Comparison of ENCODE assay signal across 13 cellular contexts in the genomic region with DNA sequence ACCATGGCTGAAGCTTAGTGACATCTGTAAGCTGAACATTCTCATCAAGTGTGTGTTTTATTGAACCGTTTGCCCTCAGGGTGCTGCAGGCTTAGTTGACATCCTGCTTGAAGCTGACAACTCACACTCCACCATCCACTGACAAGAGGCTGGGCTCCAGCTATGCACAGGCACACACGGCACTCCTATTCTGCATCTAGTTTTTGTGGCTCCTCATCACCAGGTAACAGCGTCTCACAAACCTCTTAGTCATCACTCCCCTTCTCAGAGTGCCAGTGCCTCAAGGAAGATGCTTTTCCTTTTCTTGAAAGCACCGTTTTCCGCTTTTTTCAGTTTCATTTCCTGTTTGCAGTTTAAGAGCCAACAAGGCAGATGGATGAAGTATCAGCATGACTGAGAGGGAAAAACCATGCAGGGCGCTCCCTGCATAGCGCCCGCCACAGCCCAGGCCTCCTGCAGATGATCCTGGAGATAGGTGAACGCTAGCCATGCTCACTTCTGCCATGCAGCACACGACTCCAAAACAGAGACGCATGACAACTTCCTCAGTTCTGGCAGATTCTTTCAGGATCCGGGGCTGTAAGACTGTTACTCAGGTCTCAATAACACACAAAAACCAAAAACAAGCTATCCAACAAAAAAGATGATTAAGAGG.
DNase-seq lines count a peak whose midpoint lies in the region; ATAC-seq and TF ChIP-seq lines count a peak whose summit lies in the region.
"Had no signal": no experiment of that assay in that cellular context is flagged by ENCODE, and none has a peak within 500 bp of the region (broad histone marks: within the 10 kb centered on the region; RNA-seq: fewer than 3 reads in every experiment).

No MANE protein-coding gene starts in this region.

- DNase-seq in Karpas-422 (peak; percentile 78), foreskin keratinocyte (peak; percentile 65 to 84), occipital lobe (lab: John Stamatoyannopoulos, UW) (no peak), substantia nigra (lab: John Stamatoyannopoulos, UW) (no peak)
- peak; percentile 48 for DNase-seq in activated T-cell treated with anti-CD3 and anti-CD28 coated beads, Interleukin-2, amount 50 U/mL, for 24 hours
- DNase-seq: GDM1, NCI-H1105, NCI-H446 had no signal

- no peaks in the 10 kb centered on the region for H3K79me2 ChIP-seq in Karpas-422 (ENCODE audit: low read length)

- peaks cover 70% of the 10 kb centered on the region for H3K4me1 Mint-ChIP-seq in activated T-cell treated with anti-CD3 and anti-CD28 coated beads, Interleukin-2, amount 50 U/mL, for 24 hours (ENCODE audit: low read depth)

- H3K9me2 ChIP-seq in Karpas-422 (replicated peaks; ENCODE audit: insufficient read depth, low read length) = no peaks in the 10 kb centered on the region

- ATAC-seq in foreskin keratinocyte = peak; percentile 83
- ATAC-seq in GM18498 (IDR thresholded peaks at IDR 0.05; ENCODE audit: unreplicated experiment) = no peak
- ATAC-seq in HG03045 (IDR thresholded peaks at IDR 0.05; ENCODE audit: unreplicated experiment) = no peak

- peak overlapping the region; percentile 13; the same call in 1 of the 2 replicates for H2AFZ ChIP-seq in Karpas-422 (ENCODE audit: low read length)

- no peak for TF ChIP-seq CTCF in foreskin keratinocyte (conservative IDR thresholded peaks at IDR 0.05)

- no peak overlapping the region for H3K4me3 ChIP-seq in BLaER1 treated with 17β-estradiol and CSF1 and Interleukin-3, amounts not matched to agents 10 nM and 100 nM
- H3K4me3 ChIP-seq in Karpas-422 (ENCODE audit: low read length) = 0 out of 2 replicates have a peak overlapping the region, but pooled peaks have one; percentile 0

- peak overlapping the region; percentile 42 for H3K27ac Mint-ChIP-seq in activated T-cell treated with anti-CD3 and anti-CD28 coated beads, Interleukin-2, amount 50 U/mL, for 24 hours

- H3K27me3 ChIP-seq in BLaER1 treated with 17β-estradiol and CSF1 and Interleukin-3, amounts not matched to agents 10 nM and 100 nM = no peaks in the 10 kb centered on the region
- H3K27me3 ChIP-seq in Karpas-422 (ENCODE audit: low read length) (no peaks in the 10 kb centered on the region), foreskin keratinocyte (peaks cover 8% of the 10 kb centered on the region)

- peaks cover 10 to 30% (median 20%) of the 10 kb centered on the region in 10 experiments; a peak in 17 of 20 replicates for H3K4me1 ChIP-seq in BLaER1 treated with 17β-estradiol and CSF1 and Interleukin-3, amounts not matched to agents 10 nM and 100 nM
- peaks cover 62% of the 10 kb centered on the region for H3K4me1 ChIP-seq in Karpas-422 (ENCODE audit: low read length)
- peaks cover 5% of the 10 kb centered on the region for H3K4me1 ChIP-seq in foreskin keratinocyte

- no peak overlapping the region for H3K27ac ChIP-seq in BLaER1 treated with 17β-estradiol and CSF1 and Interleukin-3, amounts not matched to agents 10 nM and 100 nM
- no peak overlapping the region for H3K27ac ChIP-seq in Karpas-422 (ENCODE audit: low read length)
- H3K27ac ChIP-seq in foreskin keratinocyte = no peak overlapping the region
- no peak overlapping the region for H3K27ac ChIP-seq in substantia nigra (ENCODE audit: low read depth, low read length, poor library complexity, severe bottlenecking)

- peak overlapping the region in 10 of 11 experiments; percentile 18 to 70 (median 34); a peak in 19 of 22 replicates for H3K4me2 ChIP-seq in BLaER1 treated with 17β-estradiol and CSF1 and Interleukin-3, amounts not matched to agents 10 nM and 100 nM
- peak overlapping the region; percentile 34 for H3K4me2 ChIP-seq in Karpas-422 (ENCODE audit: low read depth, low read length, poor library complexity, severe bottlenecking)

- H4K20me1 ChIP-seq in BLaER1 treated with 17β-estradiol and CSF1 and Interleukin-3, amounts not matched to agents 10 nM and 100 nM = 0 out of 22 replicates have a peak, but pooled peaks cover 0 to 3% (median 0%) of the 10 kb centered on the region in 11 experiments
- no peaks in the 10 kb centered on the region for H4K20me1 ChIP-seq in Karpas-422 (ENCODE audit: insufficient read depth, low read depth, low read length)

- H3K4me3 Mint-ChIP-seq in activated T-cell treated with anti-CD3 and anti-CD28 coated beads, Interleukin-2, amount 50 U/mL, for 24 hours = no peak overlapping the region
- H3K4me3 Mint-ChIP-seq: central memory CD8-positive, alpha-beta T cell; H9 had no signal

- H3K36me3 ChIP-seq in BLaER1 treated with 17β-estradiol and CSF1 and Interleukin-3, amounts not matched to agents 10 nM and 100 nM = no peaks in the 10 kb centered on the region
- H3K36me3 ChIP-seq in Karpas-422 (ENCODE audit: insufficient read depth, low read length) = no peaks in the 10 kb centered on the region

- H3K9ac ChIP-seq in BLaER1 treated with 17β-estradiol and CSF1 and Interleukin-3, amounts not matched to agents 10 nM and 100 nM = no peak overlapping the region
- peak overlapping the region; percentile 16; the same call in 1 of the 2 replicates for H3K9ac ChIP-seq in Karpas-422 (ENCODE audit: low read length)

- H3K27me3 Mint-ChIP-seq in activated T-cell treated with anti-CD3 and anti-CD28 coated beads, Interleukin-2, amount 50 U/mL, for 24 hours = no peaks in the 10 kb centered on the region
- H3K27me3 Mint-ChIP-seq: central memory CD8-positive, alpha-beta T cell had no signal

- H3K36me3 Mint-ChIP-seq in activated T-cell treated with anti-CD3 and anti-CD28 coated beads, Interleukin-2, amount 50 U/mL, for 24 hours (ENCODE audit: low read depth) = no peaks in the 10 kb centered on the region

- no peaks in the 10 kb centered on the region for H3K9me3 ChIP-seq in BLaER1 treated with 17β-estradiol and CSF1 and Interleukin-3, amounts not matched to agents 10 nM and 100 nM (replicated peaks in 1 of 11)
- no peaks in the 10 kb centered on the region for H3K9me3 ChIP-seq in Karpas-422 (ENCODE audit: low read length)

- no peaks in the 10 kb centered on the region for H3K9me3 Mint-ChIP-seq in activated T-cell treated with anti-CD3 and anti-CD28 coated beads, Interleukin-2, amount 50 U/mL, for 24 hours
- H3K9me3 Mint-ChIP-seq: central memory CD8-positive, alpha-beta T cell; H9 had no signal

Comparison
In these comparisons a context has a peak if more than half of its experiments do, and no peak if none do; other contexts are left out.
1. DNase-seq: peak in Karpas-422 (single experiment), activated T-cell treated with anti-CD3 and anti-CD28 coated beads, Interleukin-2, amount 50 U/mL, for 24 hours (single experiment) and foreskin keratinocyte (2 of 2); none in occipital lobe (single experiment) and substantia nigra (0 of 49).